Comparison of ENCODE assay signal across 20 cellular contexts in genomic region chr17:4008082-4008435, GRCh38. TPM values are rescaled to one million over a fixed set of nuclear protein-coding genes. Genes with fewer than 3 reads are reported as not detected.
A peak's percentile ranks its signal among the peaks of the same experiment; 100 is the strongest.
DNase-seq lines count a peak whose midpoint lies in the region; ATAC-seq and TF ChIP-seq lines count a peak whose summit lies in the region.
"Had no signal": no experiment of that assay in that cellular context is flagged by ENCODE, and none has a peak within 500 bp of the region (broad histone marks: within the 10 kb centered on the region; RNA-seq: fewer than 3 reads in every experiment).

No MANE protein-coding gene starts in this region.

- H3K36me3 ChIP-seq in OCI-LY1 (ENCODE audit: insufficient read depth, low read length): peaks cover 58% of the 10 kb centered on the region
- peaks cover 56 to 77% (median 66%) of the 10 kb centered on the region in 4 donors for H3K36me3 ChIP-seq in esophagus muscularis mucosa

- H3K9me3 Mint-ChIP-seq in stimulated activated effector memory CD8-positive, alpha-beta T cell treated with anti-CD3 and anti-CD28 coated beads, Interleukin-12 subunit alpha, Interleukin-12 subunit beta, amount 100 ng/mL, for 72 hours: no peaks in the 10 kb centered on the region
- H3K9me3 Mint-ChIP-seq: activated naive CD4-positive, alpha-beta T cell treated with anti-CD3 and anti-CD28 coated beads for 36 hours; dendritic cell treated with granulocyte-macrophage colony-stimulating factor and Interleukin-4, amounts not matched to agents 40 ng/mL and 50 ng/mL, for 4 days; natural killer cell treated with Interleukin-12 subunit alpha and Interleukin-12 subunit beta and Interleukin-15 and Interleukin-18, amount 100 ng/mL, for 72 hours; stimulated activated naive B cell treated with anti-CD40 and anti-IgM and Interleukin-4, amounts not matched to agents 10 μg/mL and 1 μg/mL and 100 μg/mL, for 72 hours had no signal

- peaks cover 8% of the 10 kb centered on the region for H3K4me1 Mint-ChIP-seq in stimulated activated effector memory CD8-positive, alpha-beta T cell treated with anti-CD3 and anti-CD28 coated beads, Interleukin-12 subunit alpha, Interleukin-12 subunit beta, amount 100 ng/mL, for 72 hours

- H3K9me3 ChIP-seq in OCI-LY1 (ENCODE audit: low read length) (no peaks in the 10 kb centered on the region), esophagus muscularis mucosa (no peaks in the 10 kb centered on the region)
- H3K9me3 ChIP-seq: psoas muscle, thyroid gland had no signal

- H3K9ac ChIP-seq in OCI-LY1 (ENCODE audit: low read length): no peak overlapping the region

- no peaks in the 10 kb centered on the region for H3K79me2 ChIP-seq in OCI-LY1 (ENCODE audit: insufficient read depth, low read length)

- peaks cover 72% of the 10 kb centered on the region for H3K36me3 Mint-ChIP-seq in stimulated activated effector memory CD8-positive, alpha-beta T cell treated with anti-CD3 and anti-CD28 coated beads, Interleukin-12 subunit alpha, Interleukin-12 subunit beta, amount 100 ng/mL, for 72 hours

- H3F3A ChIP-seq in OCI-LY1 (ENCODE audit: insufficient read depth, low read length): 0 out of 2 replicates have a peak, but pooled peaks cover 6% of the 10 kb centered on the region

- 49% methylated on average over 6 of the region's 6 CpGs for WGBS in esophagus muscularis mucosa

- H3K4me2 ChIP-seq in OCI-LY1 (ENCODE audit: low read length): no peak overlapping the region; the same call in 1 of the 2 replicates
- H3K4me2 ChIP-seq: PC-9 had no signal

- TF ChIP-seq CTCF in GM12873 (IDR thresholded peaks at IDR 0.05; ENCODE audit: insufficient read depth, low read depth, low read length, missing control alignments): peak; percentile 12
- TF ChIP-seq CTCF in OCI-LY1 (IDR thresholded peaks at IDR 0.05; ENCODE audit: low read length): peak; percentile 46
- TF ChIP-seq CTCF in esophagus muscularis mucosa (IDR thresholded peaks at IDR 0.05): no peak

- intact Hi-C loops in esophagus muscularis mucosa (cut with DNase I): no loop called here

- no peak for TF ChIP-seq EP300 in esophagus muscularis mucosa (IDR thresholded peaks at IDR 0.05)

- H3K4me1 ChIP-seq in OCI-LY1 (ENCODE audit: insufficient read depth, low read length, severe bottlenecking) (peaks cover 25% of the 10 kb centered on the region), esophagus muscularis mucosa (peaks cover 16 to 61% (median 50%) of the 10 kb centered on the region in 4 donors)
- H3K4me1 ChIP-seq: psoas muscle had no signal

- H3K9me2 ChIP-seq in OCI-LY1 (ENCODE audit: low read depth, low read length): no peaks in the 10 kb centered on the region

- H3K27ac Mint-ChIP-seq in stimulated activated effector memory CD8-positive, alpha-beta T cell treated with anti-CD3 and anti-CD28 coated beads, Interleukin-12 subunit alpha, Interleukin-12 subunit beta, amount 100 ng/mL, for 72 hours: peak overlapping the region; percentile 32
- H3K27ac Mint-ChIP-seq: activated naive CD4-positive, alpha-beta T cell treated with anti-CD3 and anti-CD28 coated beads for 36 hours; dendritic cell treated with granulocyte-macrophage colony-stimulating factor and Interleukin-4, amounts not matched to agents 40 ng/mL and 50 ng/mL, for 4 days; natural killer cell treated with Interleukin-12 subunit alpha and Interleukin-12 subunit beta and Interleukin-15 and Interleukin-18, amount 100 ng/mL, for 72 hours; stimulated activated naive B cell treated with anti-CD40 and anti-IgM and Interleukin-4, amounts not matched to agents 10 μg/mL and 1 μg/mL and 100 μg/mL, for 72 hours had no signal

- H3K4me3 Mint-ChIP-seq in stimulated activated effector memory CD8-positive, alpha-beta T cell treated with anti-CD3 and anti-CD28 coated beads, Interleukin-12 subunit alpha, Interleukin-12 subunit beta, amount 100 ng/mL, for 72 hours: no peak overlapping the region
- H3K4me3 Mint-ChIP-seq: activated naive CD4-positive, alpha-beta T cell treated with anti-CD3 and anti-CD28 coated beads for 36 hours; CD14-positive monocyte; dendritic cell treated with granulocyte-macrophage colony-stimulating factor and Interleukin-4, amounts not matched to agents 40 ng/mL and 50 ng/mL, for 4 days; natural killer cell treated with Interleukin-12 subunit alpha and Interleukin-12 subunit beta and Interleukin-15 and Interleukin-18, amount 100 ng/mL, for 72 hours; stimulated activated naive B cell treated with anti-CD40 and anti-IgM and Interleukin-4, amounts not matched to agents 10 μg/mL and 1 μg/mL and 100 μg/mL, for 72 hours had no signal

- no peak overlapping the region for H2AFZ ChIP-seq in OCI-LY1 (ENCODE audit: low read length)
- H2AFZ ChIP-seq: PC-9 had no signal

- no peak for DNase-seq in esophagus muscularis mucosa (ENCODE audit: extremely low spot score)
- DNase-seq in stimulated activated effector memory CD8-positive, alpha-beta T cell treated with anti-CD3 and anti-CD28 coated beads, Interleukin-12 subunit alpha, Interleukin-12 subunit beta, amount 100 ng/mL, for 72 hours (ENCODE audit: low spot score in 2 of 2): no peak
- no peak for DNase-seq in NCI-H510A (lab: John Stamatoyannopoulos, UW)
- no peak for DNase-seq in GM19238 (ENCODE audit: insufficient read length, low spot score)
- DNase-seq in stimulated activated CD8-positive, alpha-beta memory T cell treated with anti-CD3 and anti-CD28 coated beads, Interleukin-4, amount 100 ng/mL, for 48 hours: no peak
- DNase-seq: activated CD4-positive, alpha-beta T cell treated with anti-CD3 and anti-CD28 coated beads for 48 hours; activated naive CD4-positive, alpha-beta T cell treated with anti-CD3 and anti-CD28 coated beads for 36 hours; head of caudate nucleus; NCI-H1930; NCI-H526; PC-9; psoas muscle; stimulated activated naive B cell treated with anti-CD40 and anti-IgM and Interleukin-4, amounts not matched to agents 10 μg/mL and 1 μg/mL and 100 μg/mL, for 72 hours; thyroid gland had no signal

- ATAC-seq in stimulated activated effector memory CD8-positive, alpha-beta T cell treated with anti-CD3 and anti-CD28 coated beads, Interleukin-12 subunit alpha, Interleukin-12 subunit beta, amount 100 ng/mL, for 72 hours: no peak
- ATAC-seq: natural killer cell treated with Interleukin-12 subunit alpha and Interleukin-12 subunit beta and Interleukin-15 and Interleukin-18, amount 100 ng/mL, for 72 hours; psoas muscle; stimulated activated naive B cell treated with anti-CD40 and anti-IgM and Interleukin-4, amounts not matched to agents 10 μg/mL and 1 μg/mL and 100 μg/mL, for 72 hours had no signal

- peak overlapping the region; percentile 72 for H3K27ac ChIP-seq in OCI-LY1 (ENCODE audit: low read depth, low read length, poor library complexity, severe bottlenecking)
- peak overlapping the region; percentile 47 to 81 (median 62) for H3K27ac ChIP-seq in esophagus muscularis mucosa (replicated peaks in 1 of 4)
- H3K27ac ChIP-seq: PC-9, psoas muscle, thyroid gland had no signal

- H4K20me1 ChIP-seq in OCI-LY1 (ENCODE audit: insufficient read depth, low read length): no peaks in the 10 kb centered on the region

- no peak for TF ChIP-seq POLR2A in esophagus muscularis mucosa (IDR thresholded peaks at IDR 0.05; ENCODE audit: low read depth)

- no peak overlapping the region for H3K4me3 ChIP-seq in OCI-LY1 (ENCODE audit: low read depth, low read length, poor library complexity, severe bottlenecking)
- no peak overlapping the region for H3K4me3 ChIP-seq in esophagus muscularis mucosa
- H3K4me3 ChIP-seq: PC-9, psoas muscle, thyroid gland had no signal

- H3K27me3 ChIP-seq in OCI-LY1 (ENCODE audit: insufficient read depth, low read length): no peaks in the 10 kb centered on the region
- H3K27me3 ChIP-seq in esophagus muscularis mucosa: no peaks in the 10 kb centered on the region
- H3K27me3 ChIP-seq: thyroid gland had no signal

RNA-seq across cellular contexts. Expression of gene ATP2A3, which starts 43.8 kb away (rescaled TPM):
- total RNA-seq in esophagus muscularis mucosa: 10 to 100 TPM; 17.9 to 35.4 (median 24.8) TPM
- total RNA-seq: MCF 10A had no signal

Comparison
In these comparisons a context has a peak if more than half of its experiments do, and no peak if none do; other contexts are left out.
1. CTCF ChIP-seq: peak in GM12873 (single experiment) and OCI-LY1 (single experiment); none in esophagus muscularis mucosa (0 of 3).